8 cellular contexts compared by ENCODE assay signal in the genomic region with DNA sequence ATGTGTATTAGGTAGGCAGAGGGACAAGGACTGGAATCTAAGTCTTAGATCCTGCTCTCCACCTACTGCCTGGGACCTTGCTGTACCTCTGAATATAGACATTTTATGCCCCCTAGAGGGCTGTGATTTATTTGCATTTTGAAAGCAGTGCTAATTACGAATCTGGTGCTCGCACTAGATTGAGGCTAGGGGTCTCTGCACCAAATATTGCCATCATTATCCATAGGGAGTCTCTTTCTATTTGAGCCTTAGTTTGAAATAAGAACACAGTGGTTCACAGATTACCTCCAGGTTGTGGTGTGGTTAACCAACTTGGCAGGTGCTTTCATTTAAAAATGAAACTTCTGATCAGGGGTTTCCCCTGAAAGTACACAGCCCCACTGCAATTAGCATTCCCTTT. TPM values are rescaled to one million over a fixed set of nuclear protein-coding genes. Genes with fewer than 3 reads are reported as not detected.
A peak's percentile ranks its signal among the peaks of the same experiment; 100 is the strongest.
DNase-seq lines count a peak whose midpoint lies in the region; ATAC-seq and TF ChIP-seq lines count a peak whose summit lies in the region.

No MANE protein-coding gene starts in this region.

- no peak overlapping the region for H3K27ac Mint-ChIP-seq in natural killer cell

- H3K27ac ChIP-seq in foreskin keratinocyte = no peak overlapping the region

- intact Hi-C loops in natural killer cell (cut with micrococcal nuclease) = no loop called here

- peaks cover 13% of the 10 kb centered on the region for H3K27me3 ChIP-seq in foreskin keratinocyte

- peak; percentile 83 for ATAC-seq in GM19023 (IDR thresholded peaks at IDR 0.05; ENCODE audit: unreplicated experiment)
- ATAC-seq in HG03045 (IDR thresholded peaks at IDR 0.05; ENCODE audit: unreplicated experiment) = peak; percentile 88
- peak; percentile 64 for ATAC-seq in foreskin keratinocyte
- no peak for ATAC-seq in natural killer cell

- H3K4me1 ChIP-seq in foreskin keratinocyte = no peaks in the 10 kb centered on the region

- H3K27me3 Mint-ChIP-seq in natural killer cell (ENCODE audit: low read depth in 2 of 2) = peaks cover 12 to 47% of the 10 kb centered on the region in 2 donors

- no peaks in the 10 kb centered on the region for H3K36me3 Mint-ChIP-seq in natural killer cell

- no peak overlapping the region for H3K4me3 Mint-ChIP-seq in natural killer cell

- TF ChIP-seq CTCF in foreskin keratinocyte (conservative IDR thresholded peaks at IDR 0.05) (peak; percentile 67), natural killer cell (IDR thresholded peaks at IDR 0.05) (no peak)

- H3K4me1 Mint-ChIP-seq in natural killer cell = no peaks in the 10 kb centered on the region

- DNase-seq in DMS53 (lab: John Stamatoyannopoulos, UW) (peak; percentile 65), RKO (ENCODE audit: low spot score) (peak; percentile 41), foreskin keratinocyte (no peak), hippocampal formation (lab: John Stamatoyannopoulos, UW) (no peak), natural killer cell (no peak), hypothalamus (lab: John Stamatoyannopoulos, UW) (no peak)

- H3K9me3 Mint-ChIP-seq in natural killer cell = no peaks in the 10 kb centered on the region

RNA-seq across cellular contexts. Expression of gene CNNM1, which starts 41.8 kb away (rescaled TPM):
- total RNA-seq in foreskin keratinocyte (0.31 and 0.42 TPM in 2 replicates), natural killer cell (not detected)
- 0.11 and 0.16 TPM in 2 replicates for polyA plus RNA-seq in foreskin keratinocyte

RNA-seq across cellular contexts. Expression of gene GOT1, which starts 59.4 kb away (rescaled TPM):
- total RNA-seq in foreskin keratinocyte (38.5 and 42.9 TPM in 2 replicates), natural killer cell (10 to 100 TPM in 1 of 3 donors, 1 to 10 TPM in 2; 8.5 to 15.1 (median 8.5) TPM)
- polyA plus RNA-seq in foreskin keratinocyte = 34.3 and 41.5 TPM in 2 replicates

Comparison
In these comparisons a context has a peak if more than half of its experiments do, and no peak if none do; other contexts are left out.
1. DNase-seq: peak in DMS53 (single experiment) and RKO (single experiment); none in foreskin keratinocyte (0 of 2), hippocampal formation (0 of 2), natural killer cell (single experiment) and hypothalamus (0 of 51).
2. ATAC-seq: peak in GM19023 (single experiment), HG03045 (single experiment) and foreskin keratinocyte (single experiment); none in natural killer cell (0 of 3).